8 cellular contexts compared by ENCODE assay signal in genomic region chr1:109282952-109283747, GRCh38. TPM values are rescaled to one million over a fixed set of nuclear protein-coding genes. Genes with fewer than 3 reads are reported as not detected.
DNase-seq lines count a peak whose midpoint lies in the region; ATAC-seq and TF ChIP-seq lines count a peak whose summit lies in the region.

TSS of gene PSRC1 (minus strand) at chr1:109283145.

- H3K4me1 ChIP-seq in OCI-LY3 (ENCODE audit: low read length) (peaks cover 11% of the 10 kb centered on the region), mononuclear cell (ENCODE audit: insufficient read depth, low read length) (peaks cover 37% of the 10 kb centered on the region)

- no peaks in the 10 kb centered on the region for H3K79me2 ChIP-seq in OCI-LY3 (ENCODE audit: low read length)

- H3K9me3 ChIP-seq in OCI-LY3 (ENCODE audit: insufficient read depth, low read length) (no peaks in the 10 kb centered on the region), mononuclear cell (ENCODE audit: low read depth, low read length) (no peaks in the 10 kb centered on the region)

- DNase-seq in DMS 273 treated with DMSO at 0.1 percent for 48 hours (lab: John Stamatoyannopoulos, UW), result peak; percentile 95
- peak; percentile 95 for DNase-seq in HuH-7 (ENCODE audit: low spot score)
- DNase-seq in activated T-cell treated with anti-CD3 and anti-CD28 coated beads for 1 hour (ENCODE audit: low read depth), result peak; percentile 87
- peak; percentile 97 for DNase-seq in epidermal melanocyte (ENCODE audit: insufficient read length, low spot score)
- peak; percentile 72 to 81 for DNase-seq in stimulated activated CD8-positive, alpha-beta memory T cell treated with anti-CD3 and anti-CD28 coated beads, Interleukin-4, amount 100 ng/mL, for 1 hour (ENCODE audit: low read depth in 2 of 2, low spot score in 1 of 2)

- TF ChIP-seq CTCF in OCI-LY3 (IDR thresholded peaks at IDR 0.05; ENCODE audit: low read depth, low read length), result peak; percentile 16

- H3K27ac ChIP-seq in OCI-LY3 (ENCODE audit: low read length), result no peak within 1 kb of the TSS

- peak; percentile 94 for ATAC-seq in GM21515 (IDR thresholded peaks at IDR 0.05; ENCODE audit: unreplicated experiment)

- peak within 1 kb of the TSS; percentile 52 for H3K9ac ChIP-seq in OCI-LY3 (ENCODE audit: low read length)

- H3K4me3 ChIP-seq in OCI-LY3 (ENCODE audit: low read length) (peak within 1 kb of the TSS; percentile 83), mononuclear cell (ENCODE audit: low read length) (peak within 1 kb of the TSS; percentile 72)

- H3K36me3 ChIP-seq in OCI-LY3 (replicated peaks; ENCODE audit: low read depth, low read length), result no peaks in the 10 kb centered on the region

- H2AFZ ChIP-seq in OCI-LY3 (ENCODE audit: low read depth, low read length), result peak within 1 kb of the TSS; percentile 81

- no peaks in the 10 kb centered on the region for H3K27me3 ChIP-seq in OCI-LY3 (ENCODE audit: low read depth, low read length)
- H3K27me3 ChIP-seq in mononuclear cell (ENCODE audit: insufficient read depth, low read length), result no peaks in the 10 kb centered on the region

- H4K20me1 ChIP-seq in OCI-LY3 (ENCODE audit: insufficient read depth, low read length), result no peaks in the 10 kb centered on the region

- H3K4me2 ChIP-seq in OCI-LY3 (ENCODE audit: low read length), result peak within 1 kb of the TSS; percentile 97

RNA-seq across cellular contexts. Expression of gene PSRC1, which starts in this region (rescaled TPM):
- 0.73 TPM for total RNA-seq in mononuclear cell
